ENCODE assay signal across 1 cellular context in the genomic region with DNA sequence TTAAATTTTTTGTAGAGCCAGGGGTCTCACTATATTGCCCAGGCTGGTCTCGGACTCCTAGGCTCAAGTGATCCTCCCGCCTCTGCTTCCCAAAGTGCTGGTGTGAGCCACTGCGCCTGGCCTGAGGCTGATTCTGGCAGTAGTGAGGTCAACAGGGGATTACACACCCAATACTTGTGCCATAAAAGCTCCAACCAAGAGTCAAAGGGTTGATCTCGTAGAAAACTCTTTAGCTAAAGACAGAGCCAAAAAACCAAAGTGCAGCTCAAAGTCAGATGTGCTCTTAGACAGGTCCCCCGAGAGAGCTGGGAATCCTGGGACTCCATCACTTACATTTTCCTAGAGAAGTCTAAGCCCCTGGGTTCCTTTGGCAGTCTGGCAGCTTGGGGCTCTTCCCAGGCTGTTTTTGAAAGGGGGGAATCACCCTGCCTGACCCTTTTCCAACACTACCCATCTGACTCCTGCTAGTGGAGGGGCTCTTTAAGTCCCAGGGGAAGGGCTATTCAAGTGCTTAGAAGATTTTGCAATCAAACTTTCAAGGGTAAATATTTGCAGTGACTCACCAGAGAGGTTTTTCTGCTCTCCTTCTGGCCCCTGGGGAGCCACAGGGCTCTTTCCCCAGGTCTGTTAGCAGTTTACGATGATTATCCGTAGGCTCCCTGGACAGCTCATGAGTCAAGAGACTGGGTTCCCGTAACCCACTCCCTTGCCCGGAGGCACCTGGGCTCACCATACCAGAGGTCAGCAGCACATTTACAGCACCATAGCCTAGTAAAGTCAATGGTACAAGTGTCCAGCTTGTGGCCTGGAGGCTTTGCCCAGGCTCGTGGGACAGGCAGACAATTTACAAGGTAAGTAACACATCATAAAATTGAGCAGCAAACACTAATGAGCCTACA.
TF ChIP-seq lines count a peak whose summit lies in the region.

No MANE protein-coding gene starts in this region.

TF ChIP-seq in HepG2, 621 proteins besides CTCF, POLR2A, EP300 and RAD21 (continued from another document and continues in another):
- peak; percentile 42; the same call in 1 of the 2 replicates for TF ChIP-seq ZNF740 (CRISPR knock-in tag; IDR thresholded peaks at IDR 0.05)
- TF ChIP-seq, protein P1, sequence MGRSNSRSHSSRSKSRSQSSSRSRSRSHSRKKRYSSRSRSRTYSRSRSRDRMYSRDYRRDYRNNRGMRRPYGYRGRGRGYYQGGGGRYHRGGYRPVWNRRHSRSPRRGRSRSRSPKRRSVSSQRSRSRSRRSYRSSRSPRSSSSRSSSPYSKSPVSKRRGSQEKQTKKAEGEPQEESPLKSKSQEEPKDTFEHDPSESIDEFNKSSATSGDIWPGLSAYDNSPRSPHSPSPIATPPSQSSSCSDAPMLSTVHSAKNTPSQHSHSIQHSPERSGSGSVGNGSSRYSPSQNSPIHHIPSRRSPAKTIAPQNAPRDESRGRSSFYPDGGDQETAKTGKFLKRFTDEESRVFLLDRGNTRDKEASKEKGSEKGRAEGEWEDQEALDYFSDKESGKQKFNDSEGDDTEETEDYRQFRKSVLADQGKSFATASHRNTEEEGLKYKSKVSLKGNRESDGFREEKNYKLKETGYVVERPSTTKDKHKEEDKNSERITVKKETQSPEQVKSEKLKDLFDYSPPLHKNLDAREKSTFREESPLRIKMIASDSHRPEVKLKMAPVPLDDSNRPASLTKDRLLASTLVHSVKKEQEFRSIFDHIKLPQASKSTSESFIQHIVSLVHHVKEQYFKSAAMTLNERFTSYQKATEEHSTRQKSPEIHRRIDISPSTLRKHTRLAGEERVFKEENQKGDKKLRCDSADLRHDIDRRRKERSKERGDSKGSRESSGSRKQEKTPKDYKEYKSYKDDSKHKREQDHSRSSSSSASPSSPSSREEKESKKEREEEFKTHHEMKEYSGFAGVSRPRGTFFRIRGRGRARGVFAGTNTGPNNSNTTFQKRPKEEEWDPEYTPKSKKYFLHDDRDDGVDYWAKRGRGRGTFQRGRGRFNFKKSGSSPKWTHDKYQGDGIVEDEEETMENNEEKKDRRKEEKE (IDR thresholded peaks at IDR 0.05): no peak
- no peak for TF ChIP-seq ZFP41 (CRISPR knock-in tag; IDR thresholded peaks at IDR 0.05; ENCODE audit: borderline replicate concordance)
- peak; percentile 76 for TF ChIP-seq HOXA5 (CRISPR knock-in tag; IDR thresholded peaks at IDR 0.05)
- TF ChIP-seq ARID5B (CRISPR knock-in tag; IDR thresholded peaks at IDR 0.05): peak; percentile 98
- TF ChIP-seq THAP9 (CRISPR knock-in tag; IDR thresholded peaks at IDR 0.05; ENCODE audit: borderline replicate concordance): no peak
- TF ChIP-seq CEBPG (CRISPR knock-in tag; IDR thresholded peaks at IDR 0.05): peak; percentile 90
- TF ChIP-seq ZSCAN25 (CRISPR knock-in tag; IDR thresholded peaks at IDR 0.05): peak; percentile 60; the same call in 1 of the 2 replicates
- no peak for TF ChIP-seq HNRNPH1 (optimal IDR thresholded peaks at IDR 0.05; ENCODE audit: low read depth, low read length)
- no peak for TF ChIP-seq HNRNPUL1 (IDR thresholded peaks at IDR 0.05; ENCODE audit: low read depth, low read length)
- no peak for TF ChIP-seq ZNF570 (CRISPR knock-in tag; IDR thresholded peaks at IDR 0.05; ENCODE audit: borderline replicate concordance)
- TF ChIP-seq ASH2L (IDR thresholded peaks at IDR 0.05; ENCODE audit: insufficient read length, low read depth, low read length): no peak
- TF ChIP-seq FOXK1 (CRISPR knock-in tag; IDR thresholded peaks at IDR 0.05; ENCODE audit: borderline replicate concordance, low read depth): peak; percentile 19; the same call in 1 of the 2 replicates
- peak; percentile 35; the same call in 1 of the 2 replicates for TF ChIP-seq ARID2 (CRISPR knock-in tag; IDR thresholded peaks at IDR 0.05; ENCODE audit: borderline replicate concordance)
- no peak for TF ChIP-seq KLF9 (CRISPR knock-in tag; IDR thresholded peaks at IDR 0.05; ENCODE audit: low read depth)
- 0 out of 2 replicates have a peak, but pooled peaks have one; percentile 17 for TF ChIP-seq POGZ (CRISPR knock-in tag; IDR thresholded peaks at IDR 0.05)
- no peak for TF ChIP-seq MTF2 (CRISPR knock-in tag; IDR thresholded peaks at IDR 0.05; ENCODE audit: borderline replicate concordance)
- TF ChIP-seq RBFOX2 (IDR thresholded peaks at IDR 0.05; ENCODE audit: low read depth, low read length): no peak; the same call in 1 of the 2 replicates
- TF ChIP-seq ZNF10 (CRISPR knock-in tag; IDR thresholded peaks at IDR 0.05; ENCODE audit: borderline replicate concordance, low read depth): no peak
- TF ChIP-seq ZNF274 (CRISPR knock-in tag; IDR thresholded peaks at IDR 0.05): no peak
- no peak for TF ChIP-seq NONO (IDR thresholded peaks at IDR 0.05)
- TF ChIP-seq NONO (CRISPR knock-in tag; conservative IDR thresholded peaks at IDR 0.05): peak; percentile 56
- no peak for TF ChIP-seq PBX2 (CRISPR knock-in tag; IDR thresholded peaks at IDR 0.05)
- TF ChIP-seq, protein P2, sequence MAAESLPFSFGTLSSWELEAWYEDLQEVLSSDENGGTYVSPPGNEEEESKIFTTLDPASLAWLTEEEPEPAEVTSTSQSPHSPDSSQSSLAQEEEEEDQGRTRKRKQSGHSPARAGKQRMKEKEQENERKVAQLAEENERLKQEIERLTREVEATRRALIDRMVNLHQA (CRISPR knock-in tag; IDR thresholded peaks at IDR 0.05): no peak
- 0 out of 2 replicates have a peak, but pooled peaks have one; percentile 59 for TF ChIP-seq GTF3A (CRISPR knock-in tag; conservative IDR thresholded peaks at IDR 0.05)
- no peak for TF ChIP-seq ZNF550 (CRISPR knock-in tag; IDR thresholded peaks at IDR 0.05; ENCODE audit: borderline replicate concordance)
- peak; percentile 57; the same call in 1 of the 2 replicates for TF ChIP-seq TGIF2 (CRISPR knock-in tag; IDR thresholded peaks at IDR 0.05)
- no peak for TF ChIP-seq SMAD9 (CRISPR knock-in tag; IDR thresholded peaks at IDR 0.05)
- TF ChIP-seq HNRNPLL (IDR thresholded peaks at IDR 0.05; ENCODE audit: low read depth, low read length, poor library complexity, severe bottlenecking): no peak
- TF ChIP-seq, protein P3, sequence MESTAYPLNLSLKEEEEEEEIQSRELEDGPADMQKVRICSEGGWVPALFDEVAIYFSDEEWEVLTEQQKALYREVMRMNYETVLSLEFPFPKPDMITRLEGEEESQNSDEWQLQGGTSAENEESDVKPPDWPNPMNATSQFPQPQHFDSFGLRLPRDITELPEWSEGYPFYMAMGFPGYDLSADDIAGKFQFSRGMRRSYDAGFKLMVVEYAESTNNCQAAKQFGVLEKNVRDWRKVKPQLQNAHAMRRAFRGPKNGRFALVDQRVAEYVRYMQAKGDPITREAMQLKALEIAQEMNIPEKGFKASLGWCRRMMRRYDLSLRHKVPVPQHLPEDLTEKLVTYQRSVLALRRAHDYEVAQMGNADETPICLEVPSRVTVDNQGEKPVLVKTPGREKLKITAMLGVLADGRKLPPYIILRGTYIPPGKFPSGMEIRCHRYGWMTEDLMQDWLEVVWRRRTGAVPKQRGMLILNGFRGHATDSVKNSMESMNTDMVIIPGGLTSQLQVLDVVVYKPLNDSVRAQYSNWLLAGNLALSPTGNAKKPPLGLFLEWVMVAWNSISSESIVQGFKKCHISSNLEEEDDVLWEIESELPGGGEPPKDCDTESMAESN (CRISPR knock-in tag; conservative IDR thresholded peaks at IDR 0.05): peak; percentile 83
- TF ChIP-seq ZMYM4 (CRISPR knock-in tag; IDR thresholded peaks at IDR 0.05): peak; percentile 59; the same call in 1 of the 2 replicates
- TF ChIP-seq, protein P4, sequence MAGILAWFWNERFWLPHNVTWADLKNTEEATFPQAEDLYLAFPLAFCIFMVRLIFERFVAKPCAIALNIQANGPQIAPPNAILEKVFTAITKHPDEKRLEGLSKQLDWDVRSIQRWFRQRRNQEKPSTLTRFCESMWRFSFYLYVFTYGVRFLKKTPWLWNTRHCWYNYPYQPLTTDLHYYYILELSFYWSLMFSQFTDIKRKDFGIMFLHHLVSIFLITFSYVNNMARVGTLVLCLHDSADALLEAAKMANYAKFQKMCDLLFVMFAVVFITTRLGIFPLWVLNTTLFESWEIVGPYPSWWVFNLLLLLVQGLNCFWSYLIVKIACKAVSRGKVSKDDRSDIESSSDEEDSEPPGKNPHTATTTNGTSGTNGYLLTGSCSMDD (CRISPR knock-in tag; IDR thresholded peaks at IDR 0.05): no peak
- peak; percentile 88 for TF ChIP-seq ZNF331 (CRISPR knock-in tag; IDR thresholded peaks at IDR 0.05)
- no peak for TF ChIP-seq POLR2AphosphoS5 (IDR thresholded peaks at IDR 0.05; ENCODE audit: low read depth, low read length)
- peak; percentile 92; the same call in 1 of the 2 replicates for TF ChIP-seq ZNF543 (CRISPR knock-in tag; IDR thresholded peaks at IDR 0.05)
- TF ChIP-seq HES4 (CRISPR knock-in tag; IDR thresholded peaks at IDR 0.05; ENCODE audit: borderline replicate concordance): no peak
- TF ChIP-seq TCF12 (IDR thresholded peaks at IDR 0.05): no peak
- TF ChIP-seq TCF12 (CRISPR knock-in tag; IDR thresholded peaks at IDR 0.05): no peak
- no peak for TF ChIP-seq RBM22 (optimal IDR thresholded peaks at IDR 0.05; ENCODE audit: low read length)
- no peak for TF ChIP-seq SATB2 (CRISPR knock-in tag; IDR thresholded peaks at IDR 0.05)
- TF ChIP-seq PHF5A (CRISPR knock-in tag; IDR thresholded peaks at IDR 0.05; ENCODE audit: low read depth, unreplicated experiment): no peak
- TF ChIP-seq FOXA1 (IDR thresholded peaks at IDR 0.05): no peak
- TF ChIP-seq FOXA1 (CRISPR knock-in tag; IDR thresholded peaks at IDR 0.05): peak; percentile 85
- TF ChIP-seq, protein P5, sequence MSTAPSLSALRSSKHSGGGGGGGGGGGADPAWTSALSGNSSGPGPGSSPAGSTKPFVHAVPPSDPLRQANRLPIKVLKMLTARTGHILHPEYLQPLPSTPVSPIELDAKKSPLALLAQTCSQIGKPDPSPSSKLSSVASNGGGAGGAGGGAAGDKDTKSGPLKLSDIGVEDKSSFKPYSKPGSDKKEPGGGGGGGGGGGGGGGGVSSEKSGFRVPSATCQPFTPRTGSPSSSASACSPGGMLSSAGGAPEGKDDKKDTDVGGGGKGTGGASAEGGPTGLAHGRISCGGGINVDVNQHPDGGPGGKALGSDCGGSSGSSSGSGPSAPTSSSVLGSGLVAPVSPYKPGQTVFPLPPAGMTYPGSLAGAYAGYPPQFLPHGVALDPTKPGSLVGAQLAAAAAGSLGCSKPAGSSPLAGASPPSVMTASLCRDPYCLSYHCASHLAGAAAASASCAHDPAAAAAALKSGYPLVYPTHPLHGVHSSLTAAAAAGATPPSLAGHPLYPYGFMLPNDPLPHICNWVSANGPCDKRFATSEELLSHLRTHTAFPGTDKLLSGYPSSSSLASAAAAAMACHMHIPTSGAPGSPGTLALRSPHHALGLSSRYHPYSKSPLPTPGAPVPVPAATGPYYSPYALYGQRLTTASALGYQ (CRISPR knock-in tag; IDR thresholded peaks at IDR 0.05): peak; percentile 91
- TF ChIP-seq ZNF776 (CRISPR knock-in tag; IDR thresholded peaks at IDR 0.05): no peak
- TF ChIP-seq ZNF850 (CRISPR knock-in tag; conservative IDR thresholded peaks at IDR 0.05): no peak
- no peak for TF ChIP-seq ZNF713 (CRISPR knock-in tag; IDR thresholded peaks at IDR 0.05)
- no peak for TF ChIP-seq ZNF572 (CRISPR knock-in tag; IDR thresholded peaks at IDR 0.05)
